1 cellular context compared by ENCODE assay signal in the genomic region with DNA sequence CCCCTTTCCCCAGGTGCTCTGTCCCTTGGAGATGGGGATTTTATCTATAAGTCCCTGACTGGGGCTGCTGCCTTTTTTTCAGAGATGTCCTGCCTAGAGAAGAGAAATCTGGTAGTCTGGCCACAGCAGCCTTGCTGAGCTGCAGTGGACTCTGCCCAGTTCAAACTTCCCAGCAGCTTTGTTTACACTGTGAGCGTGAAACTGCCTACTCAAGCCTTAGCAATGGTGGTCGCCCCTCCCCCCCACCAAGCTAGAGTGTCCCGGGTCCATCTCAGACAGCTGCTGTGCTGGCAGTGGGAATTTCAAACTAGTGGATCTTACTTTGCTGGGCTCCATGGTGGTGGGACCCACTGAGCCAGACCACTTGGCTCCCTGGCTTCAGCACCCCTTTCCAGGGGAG.
A peak's percentile ranks its signal among the peaks of the same experiment; 100 is the strongest.
TF ChIP-seq lines count a peak whose summit lies in the region.

No MANE protein-coding gene starts in this region.

TF ChIP-seq in HepG2, 621 proteins besides CTCF, POLR2A, EP300 and RAD21 (continues in another document):
- 0 out of 2 replicates have a peak, but pooled peaks have one; percentile 39 for TF ChIP-seq GFI1 (CRISPR knock-in tag; IDR thresholded peaks at IDR 0.05; ENCODE audit: borderline replicate concordance)
- no peak for TF ChIP-seq PRPF4 (IDR thresholded peaks at IDR 0.05; ENCODE audit: low read depth, low read length, poor library complexity, severe bottlenecking)
- TF ChIP-seq CHD2 (IDR thresholded peaks at IDR 0.05; ENCODE audit: low read depth, low read length), result 0 out of 2 replicates have a peak, but pooled peaks have one; percentile 13
- 0 out of 2 replicates have a peak, but pooled peaks have one; percentile 30 for TF ChIP-seq ISL2 (CRISPR knock-in tag; IDR thresholded peaks at IDR 0.05)
- TF ChIP-seq, protein P1, sequence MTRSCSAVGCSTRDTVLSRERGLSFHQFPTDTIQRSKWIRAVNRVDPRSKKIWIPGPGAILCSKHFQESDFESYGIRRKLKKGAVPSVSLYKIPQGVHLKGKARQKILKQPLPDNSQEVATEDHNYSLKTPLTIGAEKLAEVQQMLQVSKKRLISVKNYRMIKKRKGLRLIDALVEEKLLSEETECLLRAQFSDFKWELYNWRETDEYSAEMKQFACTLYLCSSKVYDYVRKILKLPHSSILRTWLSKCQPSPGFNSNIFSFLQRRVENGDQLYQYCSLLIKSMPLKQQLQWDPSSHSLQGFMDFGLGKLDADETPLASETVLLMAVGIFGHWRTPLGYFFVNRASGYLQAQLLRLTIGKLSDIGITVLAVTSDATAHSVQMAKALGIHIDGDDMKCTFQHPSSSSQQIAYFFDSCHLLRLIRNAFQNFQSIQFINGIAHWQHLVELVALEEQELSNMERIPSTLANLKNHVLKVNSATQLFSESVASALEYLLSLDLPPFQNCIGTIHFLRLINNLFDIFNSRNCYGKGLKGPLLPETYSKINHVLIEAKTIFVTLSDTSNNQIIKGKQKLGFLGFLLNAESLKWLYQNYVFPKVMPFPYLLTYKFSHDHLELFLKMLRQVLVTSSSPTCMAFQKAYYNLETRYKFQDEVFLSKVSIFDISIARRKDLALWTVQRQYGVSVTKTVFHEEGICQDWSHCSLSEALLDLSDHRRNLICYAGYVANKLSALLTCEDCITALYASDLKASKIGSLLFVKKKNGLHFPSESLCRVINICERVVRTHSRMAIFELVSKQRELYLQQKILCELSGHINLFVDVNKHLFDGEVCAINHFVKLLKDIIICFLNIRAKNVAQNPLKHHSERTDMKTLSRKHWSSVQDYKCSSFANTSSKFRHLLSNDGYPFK (CRISPR knock-in tag; IDR thresholded peaks at IDR 0.05; ENCODE audit: borderline replicate concordance), result peak; percentile 47; the same call in 1 of the 2 replicates
- TF ChIP-seq TBX2 (CRISPR knock-in tag; IDR thresholded peaks at IDR 0.05; ENCODE audit: borderline replicate concordance), result peak; percentile 79; the same call in 1 of the 2 replicates
- 0 out of 2 replicates have a peak, but pooled peaks have one; percentile 14 for TF ChIP-seq CEBPG (CRISPR knock-in tag; IDR thresholded peaks at IDR 0.05)
- TF ChIP-seq JUND (CRISPR knock-in tag; IDR thresholded peaks at IDR 0.05), result peak; percentile 21; the same call in 1 of the 2 replicates
- TF ChIP-seq, protein P2, sequence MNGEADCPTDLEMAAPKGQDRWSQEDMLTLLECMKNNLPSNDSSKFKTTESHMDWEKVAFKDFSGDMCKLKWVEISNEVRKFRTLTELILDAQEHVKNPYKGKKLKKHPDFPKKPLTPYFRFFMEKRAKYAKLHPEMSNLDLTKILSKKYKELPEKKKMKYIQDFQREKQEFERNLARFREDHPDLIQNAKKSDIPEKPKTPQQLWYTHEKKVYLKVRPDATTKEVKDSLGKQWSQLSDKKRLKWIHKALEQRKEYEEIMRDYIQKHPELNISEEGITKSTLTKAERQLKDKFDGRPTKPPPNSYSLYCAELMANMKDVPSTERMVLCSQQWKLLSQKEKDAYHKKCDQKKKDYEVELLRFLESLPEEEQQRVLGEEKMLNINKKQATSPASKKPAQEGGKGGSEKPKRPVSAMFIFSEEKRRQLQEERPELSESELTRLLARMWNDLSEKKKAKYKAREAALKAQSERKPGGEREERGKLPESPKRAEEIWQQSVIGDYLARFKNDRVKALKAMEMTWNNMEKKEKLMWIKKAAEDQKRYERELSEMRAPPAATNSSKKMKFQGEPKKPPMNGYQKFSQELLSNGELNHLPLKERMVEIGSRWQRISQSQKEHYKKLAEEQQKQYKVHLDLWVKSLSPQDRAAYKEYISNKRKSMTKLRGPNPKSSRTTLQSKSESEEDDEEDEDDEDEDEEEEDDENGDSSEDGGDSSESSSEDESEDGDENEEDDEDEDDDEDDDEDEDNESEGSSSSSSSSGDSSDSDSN (CRISPR knock-in tag; IDR thresholded peaks at IDR 0.05), result peak; percentile 34; the same call in 1 of the 2 replicates
- peak; percentile 61; the same call in 1 of the 2 replicates for TF ChIP-seq IRF2 (CRISPR knock-in tag; IDR thresholded peaks at IDR 0.05)
- TF ChIP-seq ZSCAN22 (CRISPR knock-in tag; IDR thresholded peaks at IDR 0.05), result no peak
- TF ChIP-seq KDM3A (CRISPR knock-in tag; IDR thresholded peaks at IDR 0.05; ENCODE audit: low read depth), result 0 out of 2 replicates have a peak, but pooled peaks have one; percentile 22
- TF ChIP-seq, protein P3, sequence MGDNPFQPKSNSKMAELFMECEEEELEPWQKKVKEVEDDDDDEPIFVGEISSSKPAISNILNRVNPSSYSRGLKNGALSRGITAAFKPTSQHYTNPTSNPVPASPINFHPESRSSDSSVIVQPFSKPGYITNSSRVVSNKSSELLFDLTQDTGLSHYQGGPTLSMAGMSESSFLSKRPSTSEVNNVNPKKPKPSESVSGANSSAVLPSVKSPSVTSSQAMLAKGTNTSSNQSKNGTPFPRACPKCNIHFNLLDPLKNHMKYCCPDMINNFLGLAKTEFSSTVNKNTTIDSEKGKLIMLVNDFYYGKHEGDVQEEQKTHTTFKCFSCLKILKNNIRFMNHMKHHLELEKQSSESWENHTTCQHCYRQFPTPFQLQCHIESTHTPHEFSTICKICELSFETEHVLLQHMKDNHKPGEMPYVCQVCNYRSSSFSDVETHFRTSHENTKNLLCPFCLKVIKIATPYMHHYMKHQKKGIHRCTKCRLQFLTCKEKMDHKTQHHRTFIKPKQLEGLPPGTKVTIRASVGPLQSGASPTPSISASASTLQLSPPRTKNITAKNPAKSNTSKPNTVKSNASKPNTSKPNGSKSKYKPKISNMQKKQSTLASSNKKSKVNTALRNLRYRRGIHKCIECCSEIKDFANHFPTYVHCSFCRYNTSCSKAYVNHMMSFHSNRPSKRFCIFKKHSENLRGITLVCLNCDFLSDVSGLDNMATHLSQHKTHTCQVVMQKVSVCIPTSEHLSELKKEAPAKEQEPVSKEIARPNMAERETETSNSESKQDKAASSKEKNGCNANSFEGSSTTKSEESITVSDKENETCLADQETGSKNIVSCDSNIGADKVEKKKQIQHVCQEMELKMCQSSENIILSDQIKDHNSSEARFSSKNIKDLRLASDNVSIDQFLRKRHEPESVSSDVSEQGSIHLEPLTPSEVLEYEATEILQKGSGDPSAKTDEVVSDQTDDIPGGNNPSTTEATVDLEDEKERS (CRISPR knock-in tag; IDR thresholded peaks at IDR 0.05), result peak; percentile 73; the same call in 1 of the 2 replicates
- TF ChIP-seq SALL2 (CRISPR knock-in tag; IDR thresholded peaks at IDR 0.05), result peak; percentile 59; the same call in 1 of the 2 replicates
- TF ChIP-seq, protein P4, sequence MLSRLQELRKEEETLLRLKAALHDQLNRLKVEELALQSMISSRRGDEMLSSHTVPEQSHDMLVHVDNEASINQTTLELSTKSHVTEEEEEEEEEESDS (CRISPR knock-in tag; IDR thresholded peaks at IDR 0.05; ENCODE audit: borderline replicate concordance), result 0 out of 2 replicates have a peak, but pooled peaks have one; percentile 21
- no peak for TF ChIP-seq ZBTB1 (CRISPR knock-in tag; IDR thresholded peaks at IDR 0.05; ENCODE audit: borderline replicate concordance)
- TF ChIP-seq ZNF12 (CRISPR knock-in tag; IDR thresholded peaks at IDR 0.05), result no peak
- no peak for TF ChIP-seq NONO (IDR thresholded peaks at IDR 0.05)
- TF ChIP-seq NONO (CRISPR knock-in tag; conservative IDR thresholded peaks at IDR 0.05), result peak; percentile 84
- TF ChIP-seq, protein P5, sequence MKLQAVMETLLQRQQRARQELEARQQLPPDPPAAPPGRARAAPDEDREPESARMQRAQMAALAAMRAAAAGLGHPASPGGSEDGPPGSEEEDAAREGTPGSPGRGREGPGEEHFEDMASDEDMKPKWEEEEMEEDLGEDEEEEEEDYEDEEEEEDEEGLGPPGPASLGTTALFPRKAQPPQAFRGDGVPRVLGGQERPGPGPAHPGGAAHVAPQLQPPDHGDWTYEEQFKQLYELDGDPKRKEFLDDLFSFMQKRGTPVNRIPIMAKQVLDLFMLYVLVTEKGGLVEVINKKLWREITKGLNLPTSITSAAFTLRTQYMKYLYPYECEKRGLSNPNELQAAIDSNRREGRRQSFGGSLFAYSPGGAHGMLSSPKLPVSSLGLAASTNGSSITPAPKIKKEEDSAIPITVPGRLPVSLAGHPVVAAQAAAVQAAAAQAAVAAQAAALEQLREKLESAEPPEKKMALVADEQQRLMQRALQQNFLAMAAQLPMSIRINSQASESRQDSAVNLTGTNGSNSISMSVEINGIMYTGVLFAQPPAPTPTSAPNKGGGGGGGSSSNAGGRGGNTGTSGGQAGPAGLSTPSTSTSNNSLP (IDR thresholded peaks at IDR 0.05; ENCODE audit: low read depth, low read length), result no peak
- TF ChIP-seq BRD4 (CRISPR knock-in tag; IDR thresholded peaks at IDR 0.05), result no peak
- TF ChIP-seq, protein P6, sequence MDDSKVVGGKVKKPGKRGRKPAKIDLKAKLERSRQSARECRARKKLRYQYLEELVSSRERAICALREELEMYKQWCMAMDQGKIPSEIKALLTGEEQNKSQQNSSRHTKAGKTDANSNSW (CRISPR knock-in tag; IDR thresholded peaks at IDR 0.05; ENCODE audit: borderline replicate concordance), result no peak
- TF ChIP-seq TARDBP (CRISPR knock-in tag; IDR thresholded peaks at IDR 0.05), result peak; percentile 54; the same call in 1 of the 2 replicates
- no peak for TF ChIP-seq GABPA (IDR thresholded peaks at IDR 0.05; ENCODE audit: low read depth, low read length)
- no peak for TF ChIP-seq GABPA (CRISPR knock-in tag; IDR thresholded peaks at IDR 0.05; ENCODE audit: low read depth)
- peak; percentile 78 for TF ChIP-seq FOSL2 (CRISPR knock-in tag; IDR thresholded peaks at IDR 0.05)
- no peak for TF ChIP-seq SIX4 (CRISPR knock-in tag; IDR thresholded peaks at IDR 0.05)
- TF ChIP-seq, protein P7, sequence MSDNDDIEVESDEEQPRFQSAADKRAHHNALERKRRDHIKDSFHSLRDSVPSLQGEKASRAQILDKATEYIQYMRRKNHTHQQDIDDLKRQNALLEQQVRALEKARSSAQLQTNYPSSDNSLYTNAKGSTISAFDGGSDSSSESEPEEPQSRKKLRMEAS (IDR thresholded peaks at IDR 0.05), result 0 out of 2 replicates have a peak, but pooled peaks have one; percentile 17
- TF ChIP-seq ZBTB20 (CRISPR knock-in tag; IDR thresholded peaks at IDR 0.05; ENCODE audit: borderline replicate concordance, low read depth), result 0 out of 2 replicates have a peak, but pooled peaks have one; percentile 37
- peak; percentile 66 for TF ChIP-seq FOXJ3 (CRISPR knock-in tag; IDR thresholded peaks at IDR 0.05; ENCODE audit: borderline replicate concordance)
- TF ChIP-seq U2AF2 (IDR thresholded peaks at IDR 0.05; ENCODE audit: low read depth, low read length), result no peak
- peak; percentile 18; the same call in 1 of the 2 replicates for TF ChIP-seq ZNF644 (CRISPR knock-in tag; IDR thresholded peaks at IDR 0.05; ENCODE audit: low read depth)
- TF ChIP-seq MAFK (conservative IDR thresholded peaks at IDR 0.05 in 1 of 2, IDR thresholded peaks at IDR 0.05 in 1 of 2; ENCODE audit: low read length in 2 of 2), result peak; percentile 28 to 31; a peak in 2 of 4 replicates
- 0 out of 2 replicates have a peak, but pooled peaks have one; percentile 34 for TF ChIP-seq DMAP1 (CRISPR knock-in tag; IDR thresholded peaks at IDR 0.05)
- TF ChIP-seq MAFF (IDR thresholded peaks at IDR 0.05; ENCODE audit: low read depth, low read length), result peak; percentile 47
- no peak for TF ChIP-seq CBX1 (IDR thresholded peaks at IDR 0.05; ENCODE audit: low read depth)
- TF ChIP-seq, protein P8, sequence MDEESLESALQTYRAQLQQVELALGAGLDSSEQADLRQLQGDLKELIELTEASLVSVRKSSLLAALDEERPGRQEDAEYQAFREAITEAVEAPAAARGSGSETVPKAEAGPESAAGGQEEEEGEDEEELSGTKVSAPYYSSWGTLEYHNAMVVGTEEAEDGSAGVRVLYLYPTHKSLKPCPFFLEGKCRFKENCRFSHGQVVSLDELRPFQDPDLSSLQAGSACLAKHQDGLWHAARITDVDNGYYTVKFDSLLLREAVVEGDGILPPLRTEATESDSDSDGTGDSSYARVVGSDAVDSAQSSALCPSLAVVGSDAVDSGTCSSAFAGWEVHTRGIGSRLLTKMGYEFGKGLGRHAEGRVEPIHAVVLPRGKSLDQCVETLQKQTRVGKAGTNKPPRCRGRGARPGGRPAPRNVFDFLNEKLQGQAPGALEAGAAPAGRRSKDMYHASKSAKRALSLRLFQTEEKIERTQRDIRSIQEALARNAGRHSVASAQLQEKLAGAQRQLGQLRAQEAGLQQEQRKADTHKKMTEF (CRISPR knock-in tag; IDR thresholded peaks at IDR 0.05), result peak; percentile 50; the same call in 1 of the 2 replicates
- TF ChIP-seq BORCS8-MEF2B (CRISPR knock-in tag; IDR thresholded peaks at IDR 0.05), result 0 out of 2 replicates have a peak, but pooled peaks have one; percentile 16
- TF ChIP-seq ZNF430 (CRISPR knock-in tag; IDR thresholded peaks at IDR 0.05), result 0 out of 2 replicates have a peak, but pooled peaks have one; percentile 16
- TF ChIP-seq ZBTB21 (CRISPR knock-in tag; IDR thresholded peaks at IDR 0.05), result no peak
- TF ChIP-seq, protein P9, sequence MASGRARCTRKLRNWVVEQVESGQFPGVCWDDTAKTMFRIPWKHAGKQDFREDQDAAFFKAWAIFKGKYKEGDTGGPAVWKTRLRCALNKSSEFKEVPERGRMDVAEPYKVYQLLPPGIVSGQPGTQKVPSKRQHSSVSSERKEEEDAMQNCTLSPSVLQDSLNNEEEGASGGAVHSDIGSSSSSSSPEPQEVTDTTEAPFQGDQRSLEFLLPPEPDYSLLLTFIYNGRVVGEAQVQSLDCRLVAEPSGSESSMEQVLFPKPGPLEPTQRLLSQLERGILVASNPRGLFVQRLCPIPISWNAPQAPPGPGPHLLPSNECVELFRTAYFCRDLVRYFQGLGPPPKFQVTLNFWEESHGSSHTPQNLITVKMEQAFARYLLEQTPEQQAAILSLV (CRISPR knock-in tag; IDR thresholded peaks at IDR 0.05; ENCODE audit: borderline replicate concordance), result no peak
- TF ChIP-seq FOXO1 (CRISPR knock-in tag; IDR thresholded peaks at IDR 0.05), result peak; percentile 66; the same call in 1 of the 2 replicates
- no peak for TF ChIP-seq ZNF10 (CRISPR knock-in tag; IDR thresholded peaks at IDR 0.05; ENCODE audit: borderline replicate concordance, low read depth)
- TF ChIP-seq NFIC (IDR thresholded peaks at IDR 0.05; ENCODE audit: low read length), result no peak
- TF ChIP-seq YY1 (IDR thresholded peaks at IDR 0.05; ENCODE audit: insufficient read depth, insufficient replicate concordance, low read depth, low read length), result peak; percentile 67
- TF ChIP-seq ZNF598 (CRISPR knock-in tag; IDR thresholded peaks at IDR 0.05; ENCODE audit: borderline replicate concordance), result no peak
- TF ChIP-seq KLF9 (CRISPR knock-in tag; IDR thresholded peaks at IDR 0.05; ENCODE audit: low read depth), result no peak
- TF ChIP-seq ZNF180 (CRISPR knock-in tag; IDR thresholded peaks at IDR 0.05; ENCODE audit: borderline replicate concordance, low read depth), result no peak
- TF ChIP-seq, protein P10, sequence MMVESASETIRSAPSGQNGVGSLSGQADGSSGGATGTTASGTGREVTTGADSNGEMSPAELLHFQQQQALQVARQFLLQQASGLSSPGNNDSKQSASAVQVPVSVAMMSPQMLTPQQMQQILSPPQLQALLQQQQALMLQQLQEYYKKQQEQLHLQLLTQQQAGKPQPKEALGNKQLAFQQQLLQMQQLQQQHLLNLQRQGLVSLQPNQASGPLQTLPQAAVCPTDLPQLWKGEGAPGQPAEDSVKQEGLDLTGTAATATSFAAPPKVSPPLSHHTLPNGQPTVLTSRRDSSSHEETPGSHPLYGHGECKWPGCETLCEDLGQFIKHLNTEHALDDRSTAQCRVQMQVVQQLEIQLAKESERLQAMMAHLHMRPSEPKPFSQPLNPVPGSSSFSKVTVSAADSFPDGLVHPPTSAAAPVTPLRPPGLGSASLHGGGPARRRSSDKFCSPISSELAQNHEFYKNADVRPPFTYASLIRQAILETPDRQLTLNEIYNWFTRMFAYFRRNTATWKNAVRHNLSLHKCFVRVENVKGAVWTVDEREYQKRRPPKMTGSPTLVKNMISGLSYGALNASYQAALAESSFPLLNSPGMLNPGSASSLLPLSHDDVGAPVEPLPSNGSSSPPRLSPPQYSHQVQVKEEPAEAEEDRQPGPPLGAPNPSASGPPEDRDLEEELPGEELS (CRISPR knock-in tag; IDR thresholded peaks at IDR 0.05), result peak; percentile 70
- no peak for TF ChIP-seq MBD4 (IDR thresholded peaks at IDR 0.05; ENCODE audit: borderline replicate concordance, low read length)
